In genomic region chr3:172607305-172608121, GRCh38 we compare ENCODE assay signal across 10 cellular contexts.
DNase-seq lines count a peak whose midpoint lies in the region; ATAC-seq and TF ChIP-seq lines count a peak whose summit lies in the region.
"Had no signal": no experiment of that assay in that cellular context is flagged by ENCODE, and none has a peak within 500 bp of the region (broad histone marks: within the 10 kb centered on the region; RNA-seq: fewer than 3 reads in every experiment).

No MANE protein-coding gene starts in this region.

- DNase-seq in GM23248 (peak; percentile 86), Panc1 (ENCODE audit: low read depth, low spot score) (no peak), fibroblast of pulmonary artery (ENCODE audit: low read depth) (peak; percentile 97), NCI-H2081 treated with DMSO at 0.1 percent for 48 hours (lab: John Stamatoyannopoulos, UW) (no peak)
- no peak for DNase-seq in activated CD4-positive, alpha-beta T cell treated with anti-CD3 and anti-CD28 coated beads for 4 hours
- DNase-seq: effector memory CD4-positive, alpha-beta T cell; GOT3 had no signal

- H3K9me2 ChIP-seq in GM23248 (ENCODE audit: insufficient read depth) = no peaks in the 10 kb centered on the region

- 71 to 87% methylated on average over 2 of the region's 2 CpGs for WGBS in GM23248 (ENCODE audit: low coverage in 1 of 2, low lambda C conversion rate in 2 of 2, missing lambda C conversion rate in 2 of 2), 2 experiments

- peak overlapping the region; percentile 29 for H3K4me2 ChIP-seq in GM23248 (ENCODE audit: unreplicated experiment)

- H3K27ac ChIP-seq in GM23248 = peak overlapping the region; percentile 59
- H3K27ac ChIP-seq in Panc1 (ENCODE audit: low read length) = no peak overlapping the region
- H3K27ac ChIP-seq in skeletal muscle tissue (ENCODE audit: low read depth, low read length) = peak overlapping the region; percentile 55

- ATAC-seq in Panc1 (peak; percentile 79), GM18867 (IDR thresholded peaks at IDR 0.05; ENCODE audit: unreplicated experiment) (no peak), HG03354 (IDR thresholded peaks at IDR 0.05; ENCODE audit: poor library complexity, severe bottlenecking, unreplicated experiment) (no peak)

- H3K27me3 ChIP-seq in GM23248 (replicated peaks; ENCODE audit: insufficient read depth) = no peaks in the 10 kb centered on the region
- no peaks in the 10 kb centered on the region for H3K27me3 ChIP-seq in Panc1 (ENCODE audit: control insufficient read depth, insufficient read depth, low read length)
- H3K27me3 ChIP-seq in skeletal muscle tissue (ENCODE audit: control insufficient read depth in 3 of 3, insufficient read depth in 3 of 3, low read length in 3 of 3) = no peaks in the 10 kb centered on the region

- peaks cover 33% of the 10 kb centered on the region for H3K4me1 ChIP-seq in GM23248 (ENCODE audit: insufficient read depth)
- no peaks in the 10 kb centered on the region; the same call in 1 of the 2 replicates for H3K4me1 ChIP-seq in Panc1 (ENCODE audit: control insufficient read depth, insufficient read depth, low read length)
- H3K4me1 ChIP-seq in skeletal muscle tissue (ENCODE audit: control insufficient read depth in 3 of 3, insufficient read depth in 3 of 3, low read length in 3 of 3) = no peaks in the 10 kb centered on the region

- peak overlapping the region; percentile 6; the same call in 1 of the 2 replicates for H2AFZ ChIP-seq in GM23248

- TF ChIP-seq CTCF in Panc1 (IDR thresholded peaks at IDR 0.05) (no peak), fibroblast of pulmonary artery (IDR thresholded peaks at IDR 0.05; ENCODE audit: low read length, missing control alignments) (no peak)

- POLR2A ChIA-PET in Panc1 (lab: Charles Lee) = interaction anchor here (0.9 kb wide), 1 partner anchor 52 kb away, joined by 3 read pairs; no protein-coding TSS in a partner anchor

- H3K36me3 ChIP-seq in GM23248 (ENCODE audit: low read depth) (no peaks in the 10 kb centered on the region), Panc1 (ENCODE audit: control insufficient read depth, insufficient read depth, low read length) (no peaks in the 10 kb centered on the region), skeletal muscle tissue (ENCODE audit: control insufficient read depth in 3 of 3, insufficient read depth in 3 of 3, low read length in 3 of 3) (no peaks in the 10 kb centered on the region)

- no peaks in the 10 kb centered on the region for H4K20me1 ChIP-seq in GM23248 (ENCODE audit: insufficient read depth)

- CTCF ChIA-PET in Panc1 (lab: Charles Lee) = interaction anchor here (0.6 kb wide), 1 partner anchor 15 kb away, joined by 7 read pairs; no protein-coding TSS in a partner anchor

- H3K4me3 ChIP-seq in GM23248 (no peak overlapping the region), Panc1 (ENCODE audit: low read depth in 2 of 2, low read length in 2 of 2) (no peak overlapping the region), fibroblast of pulmonary artery (replicated peaks; ENCODE audit: low read depth, low read length) (no peak overlapping the region), skeletal muscle tissue (ENCODE audit: low read length in 3 of 3) (no peak overlapping the region)

- H3K79me2 ChIP-seq in GM23248 (ENCODE audit: insufficient read depth) = no peaks in the 10 kb centered on the region

- no peak overlapping the region for H3K9ac ChIP-seq in GM23248
- no peak overlapping the region for H3K9ac ChIP-seq in skeletal muscle tissue (ENCODE audit: low read depth in 1 of 3, low read length in 3 of 3)

- no peaks in the 10 kb centered on the region for H3K9me3 ChIP-seq in GM23248 (ENCODE audit: low read depth)
- peaks cover 2% of the 10 kb centered on the region; the same call in 1 of the 2 replicates for H3K9me3 ChIP-seq in Panc1 (ENCODE audit: control insufficient read depth, insufficient read depth, low read depth, low read length)
- no peaks in the 10 kb centered on the region for H3K9me3 ChIP-seq in skeletal muscle tissue (ENCODE audit: control insufficient read depth in 3 of 3, low read length in 3 of 3)

- intact Hi-C loops in Panc1 (cut with micrococcal nuclease; ENCODE audit: unreplicated experiment) = no loop called here

- peaks cover 20% of the 10 kb centered on the region for H3F3A ChIP-seq in GM23248 (ENCODE audit: insufficient read depth)

- no TSS peak for BruUV-seq in Panc1 (replicated peaks; lab: Mats Ljungman, UMichigan)

- in situ Hi-C loops in GM23248 (cut with MboI) (no loop called here), Panc1 (cut with HindIII; ENCODE audit: low pct_unique_long_range_greater_than_20kb, low sequenced_read_pairs) (no loop called here)

Comparison
In these comparisons a context has a peak if more than half of its experiments do, and no peak if none do; other contexts are left out.
1. DNase-seq: peak in GM23248 (single experiment) and fibroblast of pulmonary artery (single experiment); none in Panc1 (single experiment), activated CD4-positive, alpha-beta T cell treated with anti-CD3 and anti-CD28 coated beads for 4 hours (0 of 2) and NCI-H2081 treated with DMSO at 0.1 percent for 48 hours (single experiment).